In the genomic region with DNA sequence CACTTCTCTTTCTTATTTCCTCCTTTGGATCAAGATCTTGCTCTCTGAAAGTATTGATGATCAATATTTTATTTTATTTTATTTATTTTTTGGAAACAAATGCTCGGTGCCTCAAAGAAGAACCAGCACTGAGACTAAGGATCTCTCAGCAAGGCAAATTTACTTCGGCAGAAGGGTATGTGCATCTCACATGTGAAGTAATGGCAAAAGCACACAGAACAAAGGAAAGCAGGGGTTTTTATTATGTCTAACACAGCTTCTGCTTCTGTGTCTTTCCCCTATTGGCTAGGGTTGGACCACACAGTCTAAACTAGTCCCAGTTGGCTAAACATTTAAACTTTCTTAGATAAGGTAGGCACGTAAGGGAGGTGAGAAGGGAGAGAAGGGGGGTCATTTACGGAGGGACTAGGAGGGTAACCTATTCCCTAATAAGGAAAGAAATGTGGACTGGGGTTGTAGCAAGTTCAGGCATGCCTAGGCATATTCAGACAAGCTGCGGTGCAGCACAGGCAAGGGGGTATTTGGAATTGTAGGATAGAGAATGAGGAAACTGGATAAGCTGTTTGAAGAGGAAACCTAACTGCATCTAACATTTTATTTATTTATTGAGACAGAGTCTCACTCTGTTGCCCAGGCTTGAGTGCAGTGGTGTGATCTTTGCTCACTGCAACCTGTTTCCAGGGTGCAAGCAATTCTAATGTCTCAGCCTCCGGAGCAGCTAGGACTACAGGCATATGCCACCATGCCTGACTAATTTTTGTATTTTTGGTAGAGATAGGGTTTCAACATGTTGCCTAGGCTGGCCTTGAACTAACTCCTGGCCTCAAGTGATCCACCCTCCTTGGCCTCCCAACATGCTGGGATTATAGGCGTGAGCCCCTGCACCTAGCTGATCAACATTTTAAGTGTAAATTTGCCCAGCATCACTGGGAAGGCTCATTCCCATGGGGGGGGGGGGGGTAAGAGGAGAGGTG, we compare ENCODE assay signal across 1 cellular context.
TF ChIP-seq lines count a peak whose summit lies in the region.

No MANE protein-coding gene starts in this region.

TF ChIP-seq in HEK293, 187 proteins besides CTCF, POLR2A, EP300 and RAD21 (continued from another document):
- TF ChIP-seq KLF9 (tag by site-specific recombination; IDR thresholded peaks at IDR 0.05; ENCODE audit: low read depth) (no peak), BCL11B (tag by site-specific recombination; IDR thresholded peaks at IDR 0.05; ENCODE audit: low read depth) (no peak), ZNF223 (tag by site-specific recombination; IDR thresholded peaks at IDR 0.05) (no peak), ZNF16 (tag by site-specific recombination; IDR thresholded peaks at IDR 0.05; ENCODE audit: low read depth) (no peak), ZNF391 (tag by site-specific recombination; IDR thresholded peaks at IDR 0.05; ENCODE audit: borderline replicate concordance, low read depth) (no peak), ZNF24 (tag by site-specific recombination; IDR thresholded peaks at IDR 0.05) (no peak), ZFP41 (tag by site-specific recombination; IDR thresholded peaks at IDR 0.05; ENCODE audit: borderline replicate concordance) (no peak), TRIM28 (IDR thresholded peaks at IDR 0.05; ENCODE audit: borderline replicate concordance, low read length) (peak; percentile 64; the same call in 1 of the 2 replicates), ZNF10 (tag by site-specific recombination; IDR thresholded peaks at IDR 0.05) (no peak), ZFP69B (tag by site-specific recombination; IDR thresholded peaks at IDR 0.05) (no peak), ZSCAN18 (tag by site-specific recombination; IDR thresholded peaks at IDR 0.05) (no peak), ZBTB44 (tag by site-specific recombination; IDR thresholded peaks at IDR 0.05) (no peak), ZNF23 (tag by site-specific recombination; IDR thresholded peaks at IDR 0.05; ENCODE audit: borderline replicate concordance) (no peak), ZNF133 (tag by site-specific recombination; IDR thresholded peaks at IDR 0.05) (no peak), ZBTB20 (tag by site-specific recombination; IDR thresholded peaks at IDR 0.05) (peak; percentile 47; the same call in 1 of the 2 replicates)
